ENCODE assay signal across 16 cellular contexts in the genomic region with DNA sequence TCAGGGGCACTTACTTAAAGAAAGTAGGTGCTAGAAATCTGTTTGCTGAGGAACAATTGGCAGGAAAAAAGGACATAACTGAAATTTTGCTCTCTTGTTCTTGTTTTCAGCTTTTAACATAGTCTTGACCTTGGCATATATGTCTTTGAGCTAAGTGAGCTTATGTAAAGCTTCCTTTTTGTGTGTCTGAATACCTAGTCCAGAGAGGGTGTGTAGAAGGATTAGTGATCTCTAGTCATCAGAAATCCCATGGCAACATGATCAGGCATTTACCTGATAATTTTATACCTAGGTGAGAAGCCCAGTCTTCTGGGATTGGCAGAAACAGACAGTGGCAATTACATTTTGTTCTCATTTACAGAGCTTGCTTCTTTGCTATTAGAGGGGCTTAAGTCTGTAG.
A peak's percentile ranks its signal among the peaks of the same experiment; 100 is the strongest.
DNase-seq lines count a peak whose midpoint lies in the region; ATAC-seq, FAIRE-seq and TF ChIP-seq lines count a peak whose summit lies in the region.
"Had no signal": no experiment of that assay in that cellular context is flagged by ENCODE, and none has a peak within 500 bp of the region (broad histone marks: within the 10 kb centered on the region; RNA-seq: fewer than 3 reads in every experiment).

No MANE protein-coding gene starts in this region.

- H3K18ac ChIP-seq in trophoblast cell (ENCODE audit: low read length): no peak overlapping the region

- H3K4me2 ChIP-seq in PC-3 (ENCODE audit: low read length): peak overlapping the region; percentile 93
- peak overlapping the region; percentile 62 for H3K4me2 ChIP-seq in trophoblast cell (ENCODE audit: low read length)

- ATAC-seq in PC-3 (no peak), foreskin keratinocyte (no peak), GM21447 (IDR thresholded peaks at IDR 0.05; ENCODE audit: unreplicated experiment) (no peak)
- ATAC-seq: Panc1 had no signal

- no peaks in the 10 kb centered on the region for H3K9me2 ChIP-seq in PC-3 (replicated peaks; ENCODE audit: low read length)

- DNase-seq in PC-3 (peak; percentile 31), bronchial epithelial cell (ENCODE audit: low read depth) (peak; percentile 45), foreskin keratinocyte (peak in 1 of 2 donors; percentile 28), trophoblast cell (no peak), NCI-H2227 (lab: John Stamatoyannopoulos, UW; ENCODE audit: unreplicated experiment) (no peak), urothelium cell line (ENCODE audit: low spot score) (no peak)
- DNase-seq in stimulated activated CD4-positive, alpha-beta T cell treated with anti-CD3 and anti-CD28 coated beads, Interleukin-2, amount 100 ng/mL, for 24 hours: no peak
- DNase-seq: AML-193, DMS79 treated with DMSO at 0.1 percent for 48 hours, GOT3, KBM-7, NCI-H187 treated with DMSO at 0.1 percent for 48 hours, NCI-H226 had no signal

- H4K20me1 ChIP-seq in PC-3 (ENCODE audit: low read length): no peaks in the 10 kb centered on the region

- peak overlapping the region; percentile 52 for H2BK120ac ChIP-seq in trophoblast cell (ENCODE audit: insufficient read depth, low read length, poor library complexity)

- CTCF ChIA-PET in PC-3 (lab: Charles Lee): interaction anchor here (0.8 to 2.9 kb wide), 3 partner anchors 96 to 851 kb away, joined by 4 to 30 read pairs (median 4); no protein-coding TSS in a partner anchor

- H3K27me3 ChIP-seq in PC-3 (ENCODE audit: low read length) (no peaks in the 10 kb centered on the region), bronchial epithelial cell (ENCODE audit: control insufficient read depth, insufficient read depth, low read length) (no peaks in the 10 kb centered on the region), foreskin keratinocyte (no peaks in the 10 kb centered on the region), trophoblast cell (ENCODE audit: insufficient read depth, low read length) (no peaks in the 10 kb centered on the region)

- peak overlapping the region; percentile 70 for H3K4me3 ChIP-seq in PC-3 (ENCODE audit: low read length)
- no peak overlapping the region for H3K4me3 ChIP-seq in bronchial epithelial cell (ENCODE audit: low read depth, low read length)
- no peak overlapping the region for H3K4me3 ChIP-seq in trophoblast cell (ENCODE audit: low read depth, low read length)

- H3K4me1 ChIP-seq in PC-3 (ENCODE audit: insufficient read depth, low read length): peaks cover 79% of the 10 kb centered on the region
- H3K4me1 ChIP-seq in foreskin keratinocyte: peaks cover 23% of the 10 kb centered on the region
- H3K4me1 ChIP-seq in trophoblast cell (ENCODE audit: control insufficient read depth in 1 of 2, insufficient read depth in 2 of 2, low read length in 2 of 2): peaks cover 2 to 18% of the 10 kb centered on the region in 2 experiments

- peak overlapping the region; percentile 74 for H4K91ac ChIP-seq in trophoblast cell (ENCODE audit: low read depth, low read length)

- peak overlapping the region; percentile 51 for H4K8ac ChIP-seq in trophoblast cell (ENCODE audit: low read depth, low read length)

- H2BK12ac ChIP-seq in trophoblast cell (ENCODE audit: low read length): no peak overlapping the region

- BruUV-seq in PC-3 (replicated peaks; lab: Mats Ljungman, UMichigan): no TSS peak

- H2AFZ ChIP-seq in PC-3 (ENCODE audit: low read length): peak overlapping the region; percentile 21; the same call in 1 of the 2 replicates
- no peak overlapping the region for H2AFZ ChIP-seq in trophoblast cell (ENCODE audit: insufficient read depth, low read length, poor library complexity)

- no peak overlapping the region for H2AK5ac ChIP-seq in trophoblast cell (ENCODE audit: low read length)

- peak overlapping the region; percentile 91 for H3K9ac ChIP-seq in PC-3 (ENCODE audit: low read length)
- no peak overlapping the region for H3K9ac ChIP-seq in trophoblast cell (ENCODE audit: low read length)

- H3K79me2 ChIP-seq in PC-3 (ENCODE audit: low read length): peaks cover 58% of the 10 kb centered on the region
- peaks cover 2% of the 10 kb centered on the region for H3K79me2 ChIP-seq in trophoblast cell (ENCODE audit: control insufficient read depth, insufficient read depth, low read length, poor library complexity)

- POLR2A ChIA-PET in PC-3 (lab: Charles Lee; ENCODE audit: unreplicated experiment): interaction anchor here (0.5 to 2.7 kb wide), 7 partner anchors 28 to 1679 kb away, joined by 3 to 10 read pairs (median 4); a partner anchor contains a TSS

- intact Hi-C loops in PC-3 (cut with micrococcal nuclease): loop anchor here (10.0 kb wide), 1 partner anchor 1117 kb away; a partner anchor contains a TSS

- H3K9me3 ChIP-seq in PC-3 (ENCODE audit: low read length) (no peaks in the 10 kb centered on the region), trophoblast cell (ENCODE audit: insufficient read depth, low read depth, low read length) (no peaks in the 10 kb centered on the region)

- peaks cover 21% of the 10 kb centered on the region for H3K79me1 ChIP-seq in trophoblast cell (ENCODE audit: low read length)

- no peak overlapping the region for H3K14ac ChIP-seq in trophoblast cell (ENCODE audit: low read length)

- H4K12ac ChIP-seq in trophoblast cell (ENCODE audit: low read depth, low read length): no peak overlapping the region

- peaks cover 8% of the 10 kb centered on the region for H3F3A ChIP-seq in PC-3 (ENCODE audit: low read length, unreplicated experiment)

- FAIRE-seq in bronchial epithelial cell (lab: Jason Lieb, UNC): no peak
- no peak for FAIRE-seq in urothelium cell line (lab: Jason Lieb, UNC)

- peak overlapping the region; percentile 96 for H3K27ac ChIP-seq in PC-3 (ENCODE audit: low read length)
- H3K27ac ChIP-seq in foreskin keratinocyte: peak overlapping the region; percentile 82
- peak overlapping the region; percentile 94 for H3K27ac ChIP-seq in trophoblast cell (ENCODE audit: low read depth, low read length)
- H3K27ac ChIP-seq: C4-2B had no signal

- no peak overlapping the region for H3K4ac ChIP-seq in trophoblast cell (ENCODE audit: low read depth, low read length)

- H2BK5ac ChIP-seq in trophoblast cell (ENCODE audit: low read depth, low read length, poor library complexity): peak overlapping the region; percentile 29

- no peak overlapping the region for H3K23ac ChIP-seq in trophoblast cell (ENCODE audit: low read length)

- TF ChIP-seq CTCF in PC-3 (conservative IDR thresholded peaks at IDR 0.05; ENCODE audit: low read depth, low read length) (no peak), bronchial epithelial cell (IDR thresholded peaks at IDR 0.05; ENCODE audit: insufficient read depth, low read length, severe bottlenecking) (no peak), foreskin keratinocyte (conservative IDR thresholded peaks at IDR 0.05) (no peak)

- H3K36me3 ChIP-seq in PC-3 (ENCODE audit: low read depth, low read length): peaks cover 5% of the 10 kb centered on the region
- no peaks in the 10 kb centered on the region for H3K36me3 ChIP-seq in bronchial epithelial cell (ENCODE audit: control insufficient read depth, insufficient read depth, low read length)
- H3K36me3 ChIP-seq in trophoblast cell (ENCODE audit: control insufficient read depth in 1 of 2, insufficient read depth in 2 of 2, low read length in 2 of 2): peaks cover 0 to 2% of the 10 kb centered on the region in 2 experiments

Comparison
In these comparisons a context has a peak if more than half of its experiments do, and no peak if none do; other contexts are left out.
1. DNase-seq: peak in PC-3 (single experiment) and bronchial epithelial cell (single experiment); none in trophoblast cell (0 of 2), NCI-H2227 (single experiment), stimulated activated CD4-positive, alpha-beta T cell treated with anti-CD3 and anti-CD28 coated beads, Interleukin-2, amount 100 ng/mL, for 24 hours (0 of 2) and urothelium cell line (single experiment).
2. Peak in every context shown above with its lines, with median percentiles within 50 percentile points of each other: H3K27ac ChIP-seq.